34 cellular contexts compared by ENCODE assay signal in genomic region chr1:116292929-116293725, GRCh38.
A peak's percentile ranks its signal among the peaks of the same experiment; 100 is the strongest.
DNase-seq lines count a peak whose midpoint lies in the region; ATAC-seq, FAIRE-seq and TF ChIP-seq lines count a peak whose summit lies in the region.
"Had no signal": no experiment of that assay in that cellular context is flagged by ENCODE, and none has a peak within 500 bp of the region (broad histone marks: within the 10 kb centered on the region; RNA-seq: fewer than 3 reads in every experiment).

No MANE protein-coding gene starts in this region.

- H3K27ac ChIP-seq in CD4-positive, CD25-positive, alpha-beta regulatory T cell (ENCODE audit: insufficient read depth, low read length, poor library complexity, severe bottlenecking) = no peak overlapping the region
- H3K27ac ChIP-seq in K562 (ENCODE audit: extremely low read depth, low read depth, low read length) = no peak overlapping the region
- H3K27ac ChIP-seq: A549, heart right ventricle, left ventricle myocardium inferior, pancreas, right atrium auricular region had no signal

- POLR2A ChIA-PET in K562 (lab: Yijun Ruan, JAX) = no interaction called here

- H3K36me3 ChIP-seq in CD4-positive, CD25-positive, alpha-beta regulatory T cell (ENCODE audit: control insufficient read depth, insufficient read depth, low read length) = no peaks in the 10 kb centered on the region
- H3K36me3 ChIP-seq in K562 (ENCODE audit: control insufficient read depth, insufficient read depth, low read length) = no peaks in the 10 kb centered on the region
- H3K36me3 ChIP-seq: heart right ventricle, left ventricle myocardium inferior, pancreas, right atrium auricular region had no signal

- H3K27me3 Mint-ChIP-seq in CD4-positive, CD25-positive, alpha-beta regulatory T cell = no peaks in the 10 kb centered on the region
- no peaks in the 10 kb centered on the region for H3K27me3 Mint-ChIP-seq in endothelial cell (ENCODE audit: unreplicated experiment)
- H3K27me3 Mint-ChIP-seq in activated naive CD8-positive, alpha-beta T cell treated with anti-CD3 and anti-CD28 coated beads, Interleukin-2, amount 50 U/mL, for 24 hours = no peaks in the 10 kb centered on the region

- CTCF ChIA-PET in K562 (lab: Yijun Ruan, JAX; ENCODE audit: low intra/inter-chr PET ratio) = no interaction called here

- no peaks in the 10 kb centered on the region for H3K79me2 ChIP-seq in K562 (ENCODE audit: control insufficient read depth, insufficient read depth, low read length)

- no peak for ATAC-seq in CD4-positive, CD25-positive, alpha-beta regulatory T cell (ENCODE audit: low read depth in 2 of 2)
- ATAC-seq in K562 = no peak
- no peak for ATAC-seq in activated naive CD8-positive, alpha-beta T cell treated with anti-CD3 and anti-CD28 coated beads, Interleukin-2, amount 50 U/mL, for 24 hours
- ATAC-seq: A549; activated T-cell treated with anti-CD3 and anti-CD28 coated beads, Interleukin-2, amount 50 U/mL, for 72 hours; esophagus mucosa; heart right ventricle; pancreas had no signal

- no peak overlapping the region for H3K9ac ChIP-seq in K562 (ENCODE audit: insufficient read depth in 1 of 2, low read depth in 2 of 2, low read length in 2 of 2)
- H3K9ac ChIP-seq: SK-N-SH had no signal

- no peak for TF ChIP-seq POLR2A in K562 (conservative IDR thresholded peaks at IDR 0.05)

- no peak for FAIRE-seq in K562 (lab: Jason Lieb, UNC)
- FAIRE-seq: A549, GM12891, H54, HTR-8/SVneo, keratinocyte, pancreas, small intestine, urothelium cell line had no signal

- no peak for TF ChIP-seq EP300 in K562 (IDR thresholded peaks at IDR 0.05; ENCODE audit: low read length)

- no peaks in the 10 kb centered on the region for H3K27me3 ChIP-seq in CD4-positive, CD25-positive, alpha-beta regulatory T cell (ENCODE audit: control insufficient read depth, insufficient read depth, low read length)
- H3K27me3 ChIP-seq in K562 (ENCODE audit: control insufficient read depth in 2 of 2, insufficient read depth in 2 of 2, low read length in 2 of 2) = peaks cover 4 to 7% of the 10 kb centered on the region in 2 experiments; a peak in 4 of 5 replicates
- H3K27me3 ChIP-seq: pancreas, right atrium auricular region had no signal

- H2AFZ ChIP-seq in K562 (ENCODE audit: low read depth, low read length) = no peak overlapping the region

- no peak overlapping the region for H3K4me3 ChIP-seq in CD4-positive, CD25-positive, alpha-beta regulatory T cell (ENCODE audit: low read depth, low read length)
- H3K4me3 ChIP-seq in LNCaP clone FGC (ENCODE audit: low read depth, low read length) = no peak overlapping the region
- no peak overlapping the region for H3K4me3 ChIP-seq in K562
- H3K4me3 ChIP-seq: A549, heart right ventricle, left ventricle myocardium inferior, pancreas, right atrium auricular region had no signal

- H3K9me1 ChIP-seq in K562 (ENCODE audit: control insufficient read depth, insufficient read depth, low read length) = no peaks in the 10 kb centered on the region

- 1% methylated on average over 5 of the region's 5 CpGs for WGBS in K562 (ENCODE audit: insufficient coverage, low coverage, missing lambda C conversion rate)

- no peaks in the 10 kb centered on the region for H3K4me1 ChIP-seq in CD4-positive, CD25-positive, alpha-beta regulatory T cell (ENCODE audit: control insufficient read depth, insufficient read depth, low read length, poor library complexity, severe bottlenecking)
- peaks cover 0 to 2% of the 10 kb centered on the region in 2 experiments; a peak in 1 of 5 replicates for H3K4me1 ChIP-seq in K562 (replicated peaks in 1 of 2; ENCODE audit: control insufficient read depth in 2 of 2, insufficient read depth in 2 of 2, low read length in 2 of 2)
- H3K4me1 ChIP-seq: A549, heart right ventricle, left ventricle myocardium inferior, right atrium auricular region had no signal

- no peaks in the 10 kb centered on the region for H3K9me3 ChIP-seq in CD4-positive, CD25-positive, alpha-beta regulatory T cell (ENCODE audit: control insufficient read depth in 2 of 2, low read length in 2 of 2)
- H3K9me3 ChIP-seq in K562 (replicated peaks; ENCODE audit: control insufficient read depth, insufficient read depth, low read depth, low read length) = no peaks in the 10 kb centered on the region
- H3K9me3 ChIP-seq: A549, pancreas, right atrium auricular region, SK-N-SH had no signal

- DNase-seq in CD4-positive, CD25-positive, alpha-beta regulatory T cell = no peak
- DNase-seq in LNCaP clone FGC (ENCODE audit: low read depth) = peak; percentile 79
- peak; percentile 67 for DNase-seq in NCI-H510A (lab: John Stamatoyannopoulos, UW)
- DNase-seq in K562 (ENCODE audit: extremely low read depth in 1 of 4, low spot score in 3 of 4) = no peak
- no peak for DNase-seq in cerebellum (ENCODE audit: low spot score)
- DNase-seq in stimulated activated CD4-positive, alpha-beta T cell treated with anti-CD3 and anti-CD28 coated beads, Interleukin-4, amount 100 ng/mL, for 24 hours = no peak
- no peak for DNase-seq in endothelial cell (ENCODE audit: low spot score)
- DNase-seq in activated naive CD8-positive, alpha-beta T cell treated with anti-CD3 and anti-CD28 coated beads, Interleukin-2, amount 50 U/mL, for 24 hours = no peak
- DNase-seq: activated CD4-positive, alpha-beta T cell treated with anti-CD3 and anti-CD28 coated beads, Interleukin-2, amount 50 U/mL, for 4 hours; activated naive CD4-positive, alpha-beta T cell treated with Interleukin-2 at 50 U/mL for 16 hours; activated T-cell treated with anti-CD3 and anti-CD28 coated beads, Interleukin-2, amount 50 U/mL, for 72 hours; AML-193; CD4-positive, alpha-beta memory T cell; dermis blood vessel endothelial cell; endodermal cell; foreskin fibroblast; heart right ventricle; left ventricle myocardium inferior; mesendoderm; NCI-H1694; pancreas; SK-N-SH; small intestine; stimulated activated naive CD4-positive, alpha-beta T cell had no signal

- no peak overlapping the region for H3K4me2 ChIP-seq in K562 (ENCODE audit: insufficient read depth, low read length)
- H3K4me2 ChIP-seq: A549, SK-N-SH had no signal

- TF ChIP-seq RAD21 in K562 (CRISPR knock-in tag; conservative IDR thresholded peaks at IDR 0.05 in 1 of 2, IDR thresholded peaks at IDR 0.05 in 1 of 2) = no peak

- intact Hi-C loops in K562 (cut with micrococcal nuclease) = no loop called here

- H3K4me1 Mint-ChIP-seq in CD4-positive, CD25-positive, alpha-beta regulatory T cell = peaks cover 0 to 5% (median 2%) of the 10 kb centered on the region in 4 donors
- H3K4me1 Mint-ChIP-seq in endothelial cell (ENCODE audit: unreplicated experiment) = no peaks in the 10 kb centered on the region
- no peaks in the 10 kb centered on the region for H3K4me1 Mint-ChIP-seq in activated naive CD8-positive, alpha-beta T cell treated with anti-CD3 and anti-CD28 coated beads, Interleukin-2, amount 50 U/mL, for 24 hours
- H3K4me1 Mint-ChIP-seq: central memory CD8-positive, alpha-beta T cell; endodermal cell had no signal

- peak overlapping the region in 2 of 3 donors; percentile 7 to 10 for H3K27ac Mint-ChIP-seq in CD4-positive, CD25-positive, alpha-beta regulatory T cell
- no peak overlapping the region for H3K27ac Mint-ChIP-seq in endothelial cell (ENCODE audit: unreplicated experiment)
- no peak overlapping the region for H3K27ac Mint-ChIP-seq in activated naive CD8-positive, alpha-beta T cell treated with anti-CD3 and anti-CD28 coated beads, Interleukin-2, amount 50 U/mL, for 24 hours
- H3K27ac Mint-ChIP-seq: activated T-cell treated with anti-CD3 and anti-CD28 coated beads, Interleukin-2, amount 50 U/mL, for 72 hours; CD4-positive, alpha-beta memory T cell; endodermal cell; T-helper 1 cell treated with Interleukin-12 subunit alpha and Interleukin-12 subunit beta and Interleukin-4 antibody, amounts not matched to agents 30 μg/mL and 1 μg/mL, for 36 hours had no signal

- no peak overlapping the region for H3K4me3 Mint-ChIP-seq in CD4-positive, CD25-positive, alpha-beta regulatory T cell
- H3K4me3 Mint-ChIP-seq in endothelial cell (ENCODE audit: unreplicated experiment) = no peak overlapping the region
- H3K4me3 Mint-ChIP-seq in activated naive CD8-positive, alpha-beta T cell treated with anti-CD3 and anti-CD28 coated beads, Interleukin-2, amount 50 U/mL, for 24 hours = no peak overlapping the region
- H3K4me3 Mint-ChIP-seq: activated T-cell treated with anti-CD3 and anti-CD28 coated beads, Interleukin-2, amount 50 U/mL, for 72 hours; CD4-positive, alpha-beta memory T cell; central memory CD8-positive, alpha-beta T cell; endodermal cell; T-helper 1 cell treated with Interleukin-12 subunit alpha and Interleukin-12 subunit beta and Interleukin-4 antibody, amounts not matched to agents 30 μg/mL and 1 μg/mL, for 36 hours had no signal

- H3K36me3 Mint-ChIP-seq in CD4-positive, CD25-positive, alpha-beta regulatory T cell = no peaks in the 10 kb centered on the region
- peaks cover 4% of the 10 kb centered on the region for H3K36me3 Mint-ChIP-seq in endothelial cell (ENCODE audit: low read depth, unreplicated experiment)
- H3K36me3 Mint-ChIP-seq in activated naive CD8-positive, alpha-beta T cell treated with anti-CD3 and anti-CD28 coated beads, Interleukin-2, amount 50 U/mL, for 24 hours (ENCODE audit: low read depth) = no peaks in the 10 kb centered on the region
- H3K36me3 Mint-ChIP-seq: CD4-positive, alpha-beta memory T cell had no signal

- in situ Hi-C loops in K562 (cut with MboI) = no loop called here

- H4K20me1 ChIP-seq in K562 (replicated peaks; ENCODE audit: control insufficient read depth, insufficient read depth, low read length) = no peaks in the 10 kb centered on the region

- TF ChIP-seq CTCF in LNCaP clone FGC (IDR thresholded peaks at IDR 0.05; ENCODE audit: control insufficient read depth, extremely low read depth, insufficient read depth) = no peak
- TF ChIP-seq CTCF in K562 (IDR thresholded peaks at IDR 0.05 in 2 of 3, conservative IDR thresholded peaks at IDR 0.05 in 1 of 3; ENCODE audit: insufficient read depth in 2 of 3, low read depth in 1 of 3, low read length in 3 of 3) = no peak
- no peak for TF ChIP-seq CTCF in endothelial cell (IDR thresholded peaks at IDR 0.05; ENCODE audit: unreplicated experiment)

- H3K9me3 Mint-ChIP-seq in CD4-positive, CD25-positive, alpha-beta regulatory T cell = peaks cover 0 to 2% (median 0%) of the 10 kb centered on the region in 7 donors
- no peaks in the 10 kb centered on the region for H3K9me3 Mint-ChIP-seq in endothelial cell (ENCODE audit: unreplicated experiment)
- H3K9me3 Mint-ChIP-seq in activated naive CD8-positive, alpha-beta T cell treated with anti-CD3 and anti-CD28 coated beads, Interleukin-2, amount 50 U/mL, for 24 hours = no peaks in the 10 kb centered on the region
- H3K9me3 Mint-ChIP-seq: activated T-cell treated with anti-CD3 and anti-CD28 coated beads, Interleukin-2, amount 50 U/mL, for 72 hours; central memory CD8-positive, alpha-beta T cell; T-helper 1 cell treated with Interleukin-12 subunit alpha and Interleukin-12 subunit beta and Interleukin-4 antibody, amounts not matched to agents 30 μg/mL and 1 μg/mL, for 36 hours had no signal

- no TSS peak for BruUV-seq in K562 (replicated peaks; lab: Mats Ljungman, UMichigan)

TF ChIP-seq in K562, 482 proteins besides CTCF, POLR2A, EP300 and RAD21 (continues in another document):
- TF ChIP-seq RFX5 (IDR thresholded peaks at IDR 0.05; ENCODE audit: low read depth, low read length) (no peak), ZNF780A (CRISPR knock-in tag; IDR thresholded peaks at IDR 0.05) (no peak), DIDO1 (tag; IDR thresholded peaks at IDR 0.05; ENCODE audit: low read depth) (no peak), CTBP1 (IDR thresholded peaks at IDR 0.05; ENCODE audit: borderline replicate concordance) (no peak), NFIC (IDR thresholded peaks at IDR 0.05) (no peak)

Comparison
In these comparisons a context has a peak if more than half of its experiments do, and no peak if none do; other contexts are left out.
1. DNase-seq: peak in LNCaP clone FGC (single experiment) and NCI-H510A (single experiment); none in CD4-positive, CD25-positive, alpha-beta regulatory T cell (0 of 3), K562 (0 of 4), cerebellum (single experiment), stimulated activated CD4-positive, alpha-beta T cell treated with anti-CD3 and anti-CD28 coated beads, Interleukin-4, amount 100 ng/mL, for 24 hours (single experiment), endothelial cell (single experiment) and activated naive CD8-positive, alpha-beta T cell treated with anti-CD3 and anti-CD28 coated beads, Interleukin-2, amount 50 U/mL, for 24 hours (single experiment).
2. H3K27ac Mint-ChIP-seq: peak in CD4-positive, CD25-positive, alpha-beta regulatory T cell (2 of 3); none in endothelial cell (single experiment) and activated naive CD8-positive, alpha-beta T cell treated with anti-CD3 and anti-CD28 coated beads, Interleukin-2, amount 50 U/mL, for 24 hours (single experiment).